In the genomic region with DNA sequence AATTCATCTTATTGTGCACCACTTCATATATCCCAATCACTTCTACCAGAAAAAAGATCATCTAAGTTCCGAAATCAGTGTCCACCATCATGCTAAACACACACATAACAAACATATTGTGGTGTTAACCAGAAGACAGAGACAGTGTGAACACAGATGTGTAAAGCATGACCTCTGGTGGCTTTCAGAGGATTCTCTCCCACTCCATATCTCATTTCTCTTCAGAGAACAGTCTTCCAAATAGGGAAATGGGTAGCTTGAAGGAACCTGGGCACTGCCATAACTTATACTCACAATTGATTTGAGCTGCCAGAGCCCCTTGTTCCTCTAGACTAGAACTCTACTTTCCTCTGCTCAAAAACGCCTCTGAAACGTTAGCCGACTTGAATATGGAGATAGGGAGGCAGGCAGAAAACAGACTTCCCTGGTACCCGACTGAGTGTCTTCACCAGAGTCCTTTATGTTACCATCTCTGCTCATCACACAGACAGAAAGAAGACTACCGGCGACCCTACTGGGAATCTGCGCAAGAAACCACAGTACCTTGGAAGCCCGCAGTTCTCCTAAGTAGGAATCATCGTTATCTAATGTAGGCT, we compare ENCODE assay signal across 8 cellular contexts. TPM values are rescaled to one million over a fixed set of nuclear protein-coding genes. Genes with fewer than 3 reads are reported as not detected.
DNase-seq lines count a peak whose midpoint lies in the region; ATAC-seq and TF ChIP-seq lines count a peak whose summit lies in the region.

No MANE protein-coding gene starts in this region.

- no peaks in the 10 kb centered on the region for H3K36me3 Mint-ChIP-seq in neural crest cell (ENCODE audit: low read depth)
- H3K36me3 Mint-ChIP-seq in activated naive CD4-positive, alpha-beta T cell treated with anti-CD3 and anti-CD28 coated beads for 36 hours (ENCODE audit: low read depth): no peaks in the 10 kb centered on the region

- peak overlapping the region; percentile 85 for H3K27ac Mint-ChIP-seq in neural crest cell (ENCODE audit: unreplicated experiment)
- H3K27ac Mint-ChIP-seq in activated naive CD4-positive, alpha-beta T cell treated with anti-CD3 and anti-CD28 coated beads for 36 hours: no peak overlapping the region

- no peak for TF ChIP-seq EP300 in esophagus muscularis mucosa (IDR thresholded peaks at IDR 0.05)

- peak in 2 of 3 experiments; percentile 4 to 18 for TF ChIP-seq CTCF in esophagus muscularis mucosa (IDR thresholded peaks at IDR 0.05)
- no peak for TF ChIP-seq CTCF in neural crest cell (conservative IDR thresholded peaks at IDR 0.05)

- H3K27me3 Mint-ChIP-seq in neural crest cell (ENCODE audit: low read depth): peaks cover 77% of the 10 kb centered on the region
- peaks cover 4% of the 10 kb centered on the region for H3K27me3 Mint-ChIP-seq in activated naive CD4-positive, alpha-beta T cell treated with anti-CD3 and anti-CD28 coated beads for 36 hours (ENCODE audit: low read depth)

- H3K36me3 ChIP-seq in esophagus muscularis mucosa: no peaks in the 10 kb centered on the region

- H3K27me3 ChIP-seq in esophagus muscularis mucosa: peaks cover 0 to 36% (median 13%) of the 10 kb centered on the region in 4 donors

- peak overlapping the region; percentile 46 to 60 (median 46) for H3K4me3 ChIP-seq in esophagus muscularis mucosa

- CTCF ChIA-PET in activated naive CD4-positive, alpha-beta T cell treated with anti-CD3 and anti-CD28 coated beads for 36 hours (lab: Charles Lee): interaction anchor here (0.5 to 5.6 kb wide), 23 partner anchors 9 to 1171 kb away, joined by 3 to 71 read pairs (median 3); a partner anchor contains a TSS

- peak overlapping the region in 2 of 4 donors; percentile 40 to 63 for H3K27ac ChIP-seq in esophagus muscularis mucosa (replicated peaks in 1 of 4)

- peak; percentile 45 for DNase-seq in NCI-H1694 treated with DMSO at 0.1 percent for 48 hours (lab: John Stamatoyannopoulos, UW)
- no peak for DNase-seq in NCI-H1694 (lab: John Stamatoyannopoulos, UW)
- peak; percentile 50 for DNase-seq in HCEC 1CT
- peak; percentile 68 for DNase-seq in RPMI7951 (ENCODE audit: low read depth)
- no peak for DNase-seq in esophagus muscularis mucosa (ENCODE audit: extremely low spot score)
- peak; percentile 12 for DNase-seq in neural crest cell (ENCODE audit: low read depth, low spot score)
- DNase-seq in activated naive CD4-positive, alpha-beta T cell treated with anti-CD3 and anti-CD28 coated beads for 36 hours: no peak

- WGBS in esophagus muscularis mucosa: 28% methylated on average over 10 of the region's 10 CpGs

- intact Hi-C loops in esophagus muscularis mucosa (cut with DNase I): loop anchor here (5.0 kb wide), 1 partner anchor 150 kb away; a partner anchor contains a TSS
- intact Hi-C loops in activated naive CD4-positive, alpha-beta T cell treated with anti-CD3 and anti-CD28 coated beads for 36 hours (cut with micrococcal nuclease): loop anchor here (1.0 to 5.0 kb wide), 14 partner anchors 12 to 600 kb away; a partner anchor contains a TSS

- no peak for TF ChIP-seq POLR2A in esophagus muscularis mucosa (IDR thresholded peaks at IDR 0.05; ENCODE audit: low read depth)

- no peaks in the 10 kb centered on the region for H3K9me3 ChIP-seq in esophagus muscularis mucosa

- no peak for ATAC-seq in activated CD4-positive, CD25-positive, alpha-beta regulatory T cell treated with anti-CD3 and anti-CD28 coated beads, Interleukin-2, amount 50 U/mL, for 24 hours

- no peaks in the 10 kb centered on the region for H3K9me3 Mint-ChIP-seq in neural crest cell
- no peaks in the 10 kb centered on the region for H3K9me3 Mint-ChIP-seq in activated naive CD4-positive, alpha-beta T cell treated with anti-CD3 and anti-CD28 coated beads for 36 hours

- peak overlapping the region; percentile 82 for H3K4me3 Mint-ChIP-seq in neural crest cell
- H3K4me3 Mint-ChIP-seq in activated naive CD4-positive, alpha-beta T cell treated with anti-CD3 and anti-CD28 coated beads for 36 hours: no peak overlapping the region

- peaks cover 12 to 27% (median 25%) of the 10 kb centered on the region in 4 donors for H3K4me1 ChIP-seq in esophagus muscularis mucosa

- H3K4me1 Mint-ChIP-seq in neural crest cell: peaks cover 22% of the 10 kb centered on the region
- H3K4me1 Mint-ChIP-seq in activated naive CD4-positive, alpha-beta T cell treated with anti-CD3 and anti-CD28 coated beads for 36 hours (ENCODE audit: low read depth): peaks cover 40% of the 10 kb centered on the region

RNA-seq across cellular contexts. Expression of a gene that starts 1.8 kb away (rescaled TPM):
- total RNA-seq in RPMI7951 (2014; rRNA removed; shearing (Covaris generic)): 0.29 and 0.36 TPM in 2 replicates
- total RNA-seq in esophagus muscularis mucosa (under 1 TPM in 3 of 4 donors, not detected in 1; 0.34 to 0.83 (median 0.52) TPM), neural crest cell (0.64 and 0.70 TPM in 2 replicates)
- 1 to 10 TPM; 4.4 to 5.4 TPM for total RNA-seq in activated naive CD4-positive, alpha-beta T cell treated with anti-CD3 and anti-CD28 coated beads for 36 hours

RNA-seq across cellular contexts. Expression of a gene that starts 21.6 kb away (rescaled TPM):
- total RNA-seq in RPMI7951 (2014; rRNA removed; shearing (Covaris generic)): 25.8 and 26.3 TPM in 2 replicates
- total RNA-seq in esophagus muscularis mucosa: 10 to 100 TPM; 24.9 to 35.3 (median 27.5) TPM
- total RNA-seq in neural crest cell: 26.1 and 28.4 TPM in 2 replicates
- total RNA-seq in activated naive CD4-positive, alpha-beta T cell treated with anti-CD3 and anti-CD28 coated beads for 36 hours: 10 to 100 TPM; 35.0 to 37.6 TPM

RNA-seq across cellular contexts. Expression of a gene that starts 36.4 kb away (rescaled TPM):
- 55.9 and 80.2 TPM in 2 replicates for total RNA-seq in RPMI7951 (2014; rRNA removed; shearing (Covaris generic))
- 10 to 100 TPM; 41.6 to 71.0 (median 51.8) TPM for total RNA-seq in esophagus muscularis mucosa
- 22.4 and 24.9 TPM in 2 replicates for total RNA-seq in neural crest cell
- 10 to 100 TPM; 20.1 to 23.7 TPM for total RNA-seq in activated naive CD4-positive, alpha-beta T cell treated with anti-CD3 and anti-CD28 coated beads for 36 hours

Comparison
In these comparisons a context has a peak if more than half of its experiments do, and no peak if none do; other contexts are left out.
1. DNase-seq: peak in NCI-H1694 treated with DMSO at 0.1 percent for 48 hours (single experiment), HCEC 1CT (single experiment), RPMI7951 (single experiment) and neural crest cell (single experiment); none in NCI-H1694 (single experiment), esophagus muscularis mucosa (single experiment) and activated naive CD4-positive, alpha-beta T cell treated with anti-CD3 and anti-CD28 coated beads for 36 hours (single experiment).